2 cellular contexts compared by ENCODE assay signal in the genomic region with DNA sequence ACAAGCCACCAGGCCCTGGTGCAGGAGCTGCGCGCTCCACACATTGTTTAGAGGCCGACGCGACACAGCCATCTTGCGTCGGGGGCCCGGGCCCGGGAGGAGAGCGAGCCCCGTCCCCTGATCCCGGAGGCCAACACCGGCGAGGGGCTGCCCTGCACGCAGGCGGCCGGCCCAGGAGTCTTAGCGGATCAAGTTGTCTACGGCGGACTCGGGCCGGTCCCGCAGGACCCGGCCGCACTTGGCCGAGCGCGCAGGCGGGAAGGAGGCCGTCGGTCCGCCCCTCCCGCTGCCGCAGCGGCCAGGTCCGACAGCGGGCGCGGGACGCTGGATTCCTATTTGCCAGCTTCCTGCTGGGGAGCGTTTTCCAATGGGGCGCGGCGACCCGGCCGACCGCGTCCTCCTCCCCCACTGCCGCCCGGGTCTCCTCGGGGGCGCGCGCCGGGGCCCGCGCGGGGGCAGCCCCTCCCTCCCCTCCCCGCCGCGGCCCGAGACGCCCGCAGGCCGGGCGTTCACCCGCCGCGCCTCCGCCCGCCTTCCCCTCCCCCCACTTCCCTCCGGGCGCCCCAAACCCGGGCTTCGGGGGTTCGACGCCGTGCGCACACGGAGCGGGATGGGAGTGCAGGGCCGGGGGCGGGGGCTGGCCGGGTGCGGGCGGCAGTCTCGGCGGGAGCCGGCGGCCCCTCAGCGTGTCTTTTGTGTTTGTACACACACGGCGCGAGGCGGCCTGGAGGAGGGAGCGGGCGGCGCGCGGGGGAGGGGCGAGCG.
TF ChIP-seq lines count a peak whose summit lies in the region.

No MANE protein-coding gene starts in this region.

TF ChIP-seq in HEK293, 187 proteins besides CTCF, POLR2A, EP300 and RAD21 (continued from another document):
- TF ChIP-seq, protein P1, sequence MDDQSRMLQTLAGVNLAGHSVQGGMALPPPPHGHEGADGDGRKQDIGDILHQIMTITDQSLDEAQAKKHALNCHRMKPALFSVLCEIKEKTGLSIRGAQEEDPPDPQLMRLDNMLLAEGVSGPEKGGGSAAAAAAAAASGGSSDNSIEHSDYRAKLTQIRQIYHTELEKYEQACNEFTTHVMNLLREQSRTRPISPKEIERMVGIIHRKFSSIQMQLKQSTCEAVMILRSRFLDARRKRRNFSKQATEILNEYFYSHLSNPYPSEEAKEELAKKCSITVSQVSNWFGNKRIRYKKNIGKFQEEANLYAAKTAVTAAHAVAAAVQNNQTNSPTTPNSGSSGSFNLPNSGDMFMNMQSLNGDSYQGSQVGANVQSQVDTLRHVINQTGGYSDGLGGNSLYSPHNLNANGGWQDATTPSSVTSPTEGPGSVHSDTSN (CRISPR knock-in tag; IDR thresholded peaks at IDR 0.05) = peak; percentile 44; the same call in 1 of the 2 replicates
- TF ChIP-seq, protein P2, sequence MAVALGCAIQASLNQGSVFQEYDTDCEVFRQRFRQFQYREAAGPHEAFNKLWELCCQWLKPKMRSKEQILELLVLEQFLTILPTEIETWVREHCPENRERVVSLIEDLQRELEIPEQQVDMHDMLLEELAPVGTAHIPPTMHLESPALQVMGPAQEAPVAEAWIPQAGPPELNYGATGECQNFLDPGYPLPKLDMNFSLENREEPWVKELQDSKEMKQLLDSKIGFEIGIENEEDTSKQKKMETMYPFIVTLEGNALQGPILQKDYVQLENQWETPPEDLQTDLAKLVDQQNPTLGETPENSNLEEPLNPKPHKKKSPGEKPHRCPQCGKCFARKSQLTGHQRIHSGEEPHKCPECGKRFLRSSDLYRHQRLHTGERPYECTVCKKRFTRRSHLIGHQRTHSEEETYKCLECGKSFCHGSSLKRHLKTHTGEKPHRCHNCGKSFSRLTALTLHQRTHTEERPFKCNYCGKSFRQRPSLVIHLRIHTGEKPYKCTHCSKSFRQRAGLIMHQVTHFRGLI (tag by site-specific recombination; IDR thresholded peaks at IDR 0.05) = 0 out of 2 replicates have a peak, but pooled peaks have one; percentile 59
- TF ChIP-seq ZNF394 (tag by site-specific recombination; IDR thresholded peaks at IDR 0.05; ENCODE audit: borderline replicate concordance) = peak; percentile 27; the same call in 1 of the 2 replicates
- no peak for TF ChIP-seq ZNF350 (tag by site-specific recombination; IDR thresholded peaks at IDR 0.05)
- TF ChIP-seq, protein P3, sequence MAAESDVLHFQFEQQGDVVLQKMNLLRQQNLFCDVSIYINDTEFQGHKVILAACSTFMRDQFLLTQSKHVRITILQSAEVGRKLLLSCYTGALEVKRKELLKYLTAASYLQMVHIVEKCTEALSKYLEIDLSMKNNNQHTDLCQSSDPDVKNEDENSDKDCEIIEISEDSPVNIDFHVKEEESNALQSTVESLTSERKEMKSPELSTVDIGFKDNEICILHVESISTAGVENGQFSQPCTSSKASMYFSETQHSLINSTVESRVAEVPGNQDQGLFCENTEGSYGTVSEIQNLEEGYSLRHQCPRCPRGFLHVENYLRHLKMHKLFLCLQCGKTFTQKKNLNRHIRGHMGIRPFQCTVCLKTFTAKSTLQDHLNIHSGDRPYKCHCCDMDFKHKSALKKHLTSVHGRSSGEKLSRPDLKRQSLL (tag by site-specific recombination; IDR thresholded peaks at IDR 0.05) = no peak
- peak; percentile 87 for TF ChIP-seq GLI4 (tag by site-specific recombination; IDR thresholded peaks at IDR 0.05)
- peak; percentile 88 for TF ChIP-seq ZNF121 (tag by site-specific recombination; IDR thresholded peaks at IDR 0.05)
- peak; percentile 83 for TF ChIP-seq ZNF76 (tag by site-specific recombination; IDR thresholded peaks at IDR 0.05; ENCODE audit: borderline replicate concordance, low read depth)
- no peak for TF ChIP-seq ZNF654 (tag by site-specific recombination; IDR thresholded peaks at IDR 0.05; ENCODE audit: low read depth)
- TF ChIP-seq, protein P4, sequence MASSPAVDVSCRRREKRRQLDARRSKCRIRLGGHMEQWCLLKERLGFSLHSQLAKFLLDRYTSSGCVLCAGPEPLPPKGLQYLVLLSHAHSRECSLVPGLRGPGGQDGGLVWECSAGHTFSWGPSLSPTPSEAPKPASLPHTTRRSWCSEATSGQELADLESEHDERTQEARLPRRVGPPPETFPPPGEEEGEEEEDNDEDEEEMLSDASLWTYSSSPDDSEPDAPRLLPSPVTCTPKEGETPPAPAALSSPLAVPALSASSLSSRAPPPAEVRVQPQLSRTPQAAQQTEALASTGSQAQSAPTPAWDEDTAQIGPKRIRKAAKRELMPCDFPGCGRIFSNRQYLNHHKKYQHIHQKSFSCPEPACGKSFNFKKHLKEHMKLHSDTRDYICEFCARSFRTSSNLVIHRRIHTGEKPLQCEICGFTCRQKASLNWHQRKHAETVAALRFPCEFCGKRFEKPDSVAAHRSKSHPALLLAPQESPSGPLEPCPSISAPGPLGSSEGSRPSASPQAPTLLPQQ (tag by site-specific recombination; IDR thresholded peaks at IDR 0.05) = peak; percentile 88
- no peak for TF ChIP-seq ZBTB21 (tag by site-specific recombination; IDR thresholded peaks at IDR 0.05)
- TF ChIP-seq, protein P5, sequence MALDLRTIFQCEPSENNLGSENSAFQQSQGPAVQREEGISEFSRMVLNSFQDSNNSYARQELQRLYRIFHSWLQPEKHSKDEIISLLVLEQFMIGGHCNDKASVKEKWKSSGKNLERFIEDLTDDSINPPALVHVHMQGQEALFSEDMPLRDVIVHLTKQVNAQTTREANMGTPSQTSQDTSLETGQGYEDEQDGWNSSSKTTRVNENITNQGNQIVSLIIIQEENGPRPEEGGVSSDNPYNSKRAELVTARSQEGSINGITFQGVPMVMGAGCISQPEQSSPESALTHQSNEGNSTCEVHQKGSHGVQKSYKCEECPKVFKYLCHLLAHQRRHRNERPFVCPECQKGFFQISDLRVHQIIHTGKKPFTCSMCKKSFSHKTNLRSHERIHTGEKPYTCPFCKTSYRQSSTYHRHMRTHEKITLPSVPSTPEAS (tag by site-specific recombination; IDR thresholded peaks at IDR 0.05) = peak; percentile 9; the same call in 1 of the 2 replicates
- TF ChIP-seq ZNF37A (tag by site-specific recombination; IDR thresholded peaks at IDR 0.05) = no peak; the same call in 1 of the 2 replicates

TF ChIP-seq in K562, 482 proteins besides CTCF, POLR2A, EP300 and RAD21 (continued from another document and continues in another):
- TF ChIP-seq, protein P6, sequence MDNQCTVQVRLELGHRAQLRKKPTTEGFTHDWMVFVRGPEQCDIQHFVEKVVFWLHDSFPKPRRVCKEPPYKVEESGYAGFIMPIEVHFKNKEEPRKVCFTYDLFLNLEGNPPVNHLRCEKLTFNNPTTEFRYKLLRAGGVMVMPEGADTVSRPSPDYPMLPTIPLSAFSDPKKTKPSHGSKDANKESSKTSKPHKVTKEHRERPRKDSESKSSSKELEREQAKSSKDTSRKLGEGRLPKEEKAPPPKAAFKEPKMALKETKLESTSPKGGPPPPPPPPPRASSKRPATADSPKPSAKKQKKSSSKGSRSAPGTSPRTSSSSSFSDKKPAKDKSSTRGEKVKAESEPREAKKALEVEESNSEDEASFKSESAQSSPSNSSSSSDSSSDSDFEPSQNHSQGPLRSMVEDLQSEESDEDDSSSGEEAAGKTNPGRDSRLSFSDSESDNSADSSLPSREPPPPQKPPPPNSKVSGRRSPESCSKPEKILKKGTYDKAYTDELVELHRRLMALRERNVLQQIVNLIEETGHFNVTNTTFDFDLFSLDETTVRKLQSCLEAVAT (IDR thresholded peaks at IDR 0.05) = no peak
- TF ChIP-seq, protein P7, sequence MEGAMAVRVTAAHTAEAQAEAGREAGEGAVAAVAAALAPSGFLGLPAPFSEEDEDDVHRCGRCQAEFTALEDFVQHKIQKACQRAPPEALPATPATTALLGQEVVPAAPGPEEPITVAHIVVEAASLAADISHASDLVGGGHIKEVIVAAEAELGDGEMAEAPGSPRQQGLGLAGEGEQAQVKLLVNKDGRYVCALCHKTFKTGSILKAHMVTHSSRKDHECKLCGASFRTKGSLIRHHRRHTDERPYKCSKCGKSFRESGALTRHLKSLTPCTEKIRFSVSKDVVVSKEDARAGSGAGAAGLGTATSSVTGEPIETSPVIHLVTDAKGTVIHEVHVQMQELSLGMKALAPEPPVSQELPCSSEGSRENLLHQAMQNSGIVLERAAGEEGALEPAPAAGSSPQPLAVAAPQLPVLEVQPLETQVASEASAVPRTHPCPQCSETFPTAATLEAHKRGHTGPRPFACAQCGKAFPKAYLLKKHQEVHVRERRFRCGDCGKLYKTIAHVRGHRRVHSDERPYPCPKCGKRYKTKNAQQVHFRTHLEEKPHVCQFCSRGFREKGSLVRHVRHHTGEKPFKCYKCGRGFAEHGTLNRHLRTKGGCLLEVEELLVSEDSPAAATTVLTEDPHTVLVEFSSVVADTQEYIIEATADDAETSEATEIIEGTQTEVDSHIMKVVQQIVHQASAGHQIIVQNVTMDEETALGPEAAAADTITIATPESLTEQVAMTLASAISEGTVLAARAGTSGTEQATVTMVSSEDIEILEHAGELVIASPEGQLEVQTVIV (CRISPR knock-in tag; IDR thresholded peaks at IDR 0.05; ENCODE audit: borderline replicate concordance) = no peak
- no peak for TF ChIP-seq NR2C1 (IDR thresholded peaks at IDR 0.05)
- no peak for TF ChIP-seq NR2C1 (tag; IDR thresholded peaks at IDR 0.05)
- peak; percentile 75 for TF ChIP-seq RBM22 (IDR thresholded peaks at IDR 0.05; ENCODE audit: low read depth, low read length, poor library complexity, severe bottlenecking)
- no peak; the same call in 1 of the 2 replicates for TF ChIP-seq EGR1 (conservative IDR thresholded peaks at IDR 0.05)
- TF ChIP-seq SOX6 (IDR thresholded peaks at IDR 0.05) = peak; percentile 66; the same call in 1 of the 2 replicates
- TF ChIP-seq ZNF444 (CRISPR knock-in tag; IDR thresholded peaks at IDR 0.05) = no peak
- no peak for TF ChIP-seq POU5F1 (IDR thresholded peaks at IDR 0.05; ENCODE audit: borderline replicate concordance, low read depth, low read length, partially characterized antibody)
- TF ChIP-seq KLF1 (tag; IDR thresholded peaks at IDR 0.05) = peak; percentile 71; the same call in 1 of the 2 replicates
- no peak for TF ChIP-seq NCOA2 (IDR thresholded peaks at IDR 0.05; ENCODE audit: partially characterized antibody in 2 of 2)
- TF ChIP-seq HDGF (IDR thresholded peaks at IDR 0.05) = no peak
- no peak for TF ChIP-seq BRD9 (IDR thresholded peaks at IDR 0.05; ENCODE audit: low read depth, partially characterized antibody)
- TF ChIP-seq PCBP1 (IDR thresholded peaks at IDR 0.05; ENCODE audit: low read depth, low read length, poor library complexity, severe bottlenecking) = no peak
- TF ChIP-seq, protein P8, sequence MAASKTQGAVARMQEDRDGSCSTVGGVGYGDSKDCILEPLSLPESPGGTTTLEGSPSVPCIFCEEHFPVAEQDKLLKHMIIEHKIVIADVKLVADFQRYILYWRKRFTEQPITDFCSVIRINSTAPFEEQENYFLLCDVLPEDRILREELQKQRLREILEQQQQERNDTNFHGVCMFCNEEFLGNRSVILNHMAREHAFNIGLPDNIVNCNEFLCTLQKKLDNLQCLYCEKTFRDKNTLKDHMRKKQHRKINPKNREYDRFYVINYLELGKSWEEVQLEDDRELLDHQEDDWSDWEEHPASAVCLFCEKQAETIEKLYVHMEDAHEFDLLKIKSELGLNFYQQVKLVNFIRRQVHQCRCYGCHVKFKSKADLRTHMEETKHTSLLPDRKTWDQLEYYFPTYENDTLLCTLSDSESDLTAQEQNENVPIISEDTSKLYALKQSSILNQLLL (CRISPR knock-in tag; IDR thresholded peaks at IDR 0.05; ENCODE audit: borderline replicate concordance) = no peak
- TF ChIP-seq, protein P9, sequence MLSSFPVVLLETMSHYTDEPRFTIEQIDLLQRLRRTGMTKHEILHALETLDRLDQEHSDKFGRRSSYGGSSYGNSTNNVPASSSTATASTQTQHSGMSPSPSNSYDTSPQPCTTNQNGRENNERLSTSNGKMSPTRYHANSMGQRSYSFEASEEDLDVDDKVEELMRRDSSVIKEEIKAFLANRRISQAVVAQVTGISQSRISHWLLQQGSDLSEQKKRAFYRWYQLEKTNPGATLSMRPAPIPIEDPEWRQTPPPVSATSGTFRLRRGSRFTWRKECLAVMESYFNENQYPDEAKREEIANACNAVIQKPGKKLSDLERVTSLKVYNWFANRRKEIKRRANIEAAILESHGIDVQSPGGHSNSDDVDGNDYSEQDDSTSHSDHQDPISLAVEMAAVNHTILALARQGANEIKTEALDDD (IDR thresholded peaks at IDR 0.05) = no peak
- TF ChIP-seq FOXM1 (IDR thresholded peaks at IDR 0.05; ENCODE audit: low read depth) = no peak
- TF ChIP-seq FOXM1 (CRISPR knock-in tag; IDR thresholded peaks at IDR 0.05; ENCODE audit: low read depth) = 0 out of 2 replicates have a peak, but pooled peaks have one; percentile 47
- TF ChIP-seq NR3C1 (CRISPR knock-in tag; IDR thresholded peaks at IDR 0.05) = peak; percentile 20; the same call in 1 of the 2 replicates
